Comparison of ENCODE assay signal across 8 cellular contexts in genomic region chr10:104580774-104581675, GRCh38.
DNase-seq lines count a peak whose midpoint lies in the region; ATAC-seq and TF ChIP-seq lines count a peak whose summit lies in the region.

No MANE protein-coding gene starts in this region.

- no peak for TF ChIP-seq POLR2A in HCT116 (IDR thresholded peaks at IDR 0.05; ENCODE audit: borderline replicate concordance, extremely low read depth, insufficient read depth, insufficient read length)

- peak; percentile 86 for DNase-seq in GM03348 (ENCODE audit: low spot score)
- DNase-seq in HCT116 (ENCODE audit: low read depth, low spot score), result peak; percentile 64
- DNase-seq in NCI-H1105 (lab: John Stamatoyannopoulos, UW), result peak; percentile 41
- DNase-seq in T-helper 9 cell, result peak; percentile 56
- DNase-seq in astrocyte of the hippocampus (ENCODE audit: low read depth, low spot score), result peak; percentile 85
- peak; percentile 30 for DNase-seq in iPS DF 19.7 (ENCODE audit: low read depth, low spot score)
- peak; percentile 1 for DNase-seq in smooth muscle cell of the brain vasculature (ENCODE audit: low read depth, low spot score)

- BruUV-seq in HCT116 (replicated peaks; lab: Mats Ljungman, UMichigan), result no TSS peak

- H3K9me3 ChIP-seq in HCT116 (ENCODE audit: control insufficient read depth in 1 of 2, insufficient read depth in 1 of 2, low read depth in 1 of 2, low read length in 2 of 2), result no peaks in the 10 kb centered on the region

- H3K4me2 ChIP-seq in HCT116 (ENCODE audit: low read length), result peak overlapping the region; percentile 29

- peak; percentile 87 for TF ChIP-seq RAD21 in HCT116 (IDR thresholded peaks at IDR 0.05; ENCODE audit: low read depth)

- POLR2A ChIA-PET in HCT116 (lab: Charles Lee), result no interaction called here

- ATAC-seq in HCT116, result peak; percentile 94
- no peak for ATAC-seq in HG03457 (IDR thresholded peaks at IDR 0.05; ENCODE audit: unreplicated experiment)

- CTCF ChIA-PET in HCT116 (lab: Charles Lee), result interaction anchor here (0.7 to 4.1 kb wide), 11 partner anchors 9 to 174 kb away, joined by 3 to 30 read pairs (median 5); no protein-coding TSS in a partner anchor

- H3K79me2 ChIP-seq in HCT116 (ENCODE audit: insufficient read depth, low read length), result no peaks in the 10 kb centered on the region

- H3K27ac ChIP-seq in HCT116 (ENCODE audit: low read depth, low read length), result no peak overlapping the region

- peaks cover 0 to 4% of the 10 kb centered on the region in 2 experiments; a peak in 1 of 4 replicates for H3K4me1 ChIP-seq in HCT116 (ENCODE audit: control insufficient read depth in 1 of 2, insufficient read depth in 2 of 2, low read length in 2 of 2)

- H3K9ac ChIP-seq in HCT116 (ENCODE audit: low read length), result no peak overlapping the region

- peak; percentile 80 to 99 (median 95) for TF ChIP-seq CTCF in HCT116 (IDR thresholded peaks at IDR 0.05 in 2 of 3, conservative IDR thresholded peaks at IDR 0.05 in 1 of 3; ENCODE audit: borderline replicate concordance in 1 of 3, insufficient read depth in 1 of 3, low read depth in 2 of 3, low read length in 2 of 3)

- RAD21 ChIA-PET in HCT116 (lab: Charles Lee; ENCODE audit: low non-redundant PET in 1 of 2, low total read pairs in 2 of 2, uncharacterized antibody in 2 of 2, unreplicated experiment in 2 of 2), result interaction anchor here in 1 of 2 experiments (1.6 kb wide), 1 partner anchor 42 kb away, joined by 5 read pairs; no protein-coding TSS in a partner anchor

- intact Hi-C loops in HCT116 (cut with micrococcal nuclease), result loop anchor here (1.0 to 5.0 kb wide), 3 partner anchors 33 to 346 kb away; no protein-coding TSS in a partner anchor

- peaks cover 38% of the 10 kb centered on the region for H3K27me3 ChIP-seq in HCT116 (ENCODE audit: insufficient read depth, low read length)

- no peaks in the 10 kb centered on the region for H3K36me3 ChIP-seq in HCT116 (ENCODE audit: control insufficient read depth in 1 of 2, insufficient read depth in 2 of 2, low read length in 2 of 2)

- H4K20me1 ChIP-seq in HCT116 (ENCODE audit: insufficient read depth), result no peaks in the 10 kb centered on the region

- no peak overlapping the region for H3K4me3 ChIP-seq in HCT116 (replicated peaks in 1 of 2; ENCODE audit: low read depth in 1 of 2, low read length in 2 of 2)

- H3K9me2 ChIP-seq in HCT116 (ENCODE audit: insufficient read depth), result no peaks in the 10 kb centered on the region

- peak overlapping the region; percentile 48 for H2AFZ ChIP-seq in HCT116 (ENCODE audit: low read depth, low read length, poor library complexity, severe bottlenecking)

TF ChIP-seq in HCT116, 20 proteins besides CTCF, POLR2A, EP300 and RAD21:
- TF ChIP-seq MAX (IDR thresholded peaks at IDR 0.05) (peak; percentile 15; the same call in 1 of the 2 replicates), FOSL1 (IDR thresholded peaks at IDR 0.05; ENCODE audit: low read depth) (no peak), CBX3 (IDR thresholded peaks at IDR 0.05; ENCODE audit: low read depth) (0 out of 2 replicates have a peak, but pooled peaks have one; percentile 40), YY1 (IDR thresholded peaks at IDR 0.05; ENCODE audit: extremely low read depth, insufficient replicate concordance, low read depth, low read length) (peak; percentile 39)

Comparison
In these comparisons a context has a peak if more than half of its experiments do, and no peak if none do; other contexts are left out.
1. DNase-seq: peak in every context shown above with its lines; median percentile 86 in GM03348; 85 in astrocyte of the hippocampus; 64 in HCT116; 56 in T-helper 9 cell; 41 in NCI-H1105; 30 in iPS DF 19.7; 1 in smooth muscle cell of the brain vasculature.